ENCODE assay signal across 1 cellular context in the genomic region with DNA sequence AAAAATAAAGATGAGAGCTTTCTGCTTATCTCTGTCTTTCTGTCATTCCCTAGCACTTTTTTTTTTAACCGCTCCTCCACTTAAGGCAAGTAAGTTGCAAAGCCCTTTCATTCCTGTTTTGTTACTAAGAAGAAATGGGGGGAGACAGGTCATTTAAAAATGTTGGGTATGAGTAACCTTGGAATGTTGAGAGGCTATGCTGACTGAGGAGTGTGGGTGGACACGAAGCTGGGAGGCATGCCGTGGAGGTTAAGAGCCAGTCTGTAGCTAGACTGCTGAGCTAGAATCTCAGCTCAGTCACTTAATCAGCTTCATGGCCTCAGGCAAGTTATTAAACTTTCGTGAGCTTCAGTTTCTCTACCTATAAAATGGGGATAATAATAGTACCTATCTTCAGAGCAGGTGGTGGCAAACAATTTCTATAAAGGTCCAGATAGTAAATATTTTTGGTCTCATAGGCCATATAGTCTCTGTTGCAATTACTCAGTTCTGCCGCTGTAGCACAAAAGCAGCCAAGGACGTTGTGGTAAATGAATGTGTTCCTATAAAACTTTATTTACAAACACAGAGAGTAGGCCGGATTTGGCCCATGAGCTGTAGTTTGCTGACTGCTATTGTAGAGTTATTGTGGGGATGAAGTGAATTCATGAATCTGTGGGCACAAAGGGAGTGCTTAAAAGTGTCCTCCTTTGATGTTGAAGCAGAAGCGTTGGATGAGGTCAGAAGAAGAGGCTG.
A peak's percentile ranks its signal among the peaks of the same experiment; 100 is the strongest.
TF ChIP-seq lines count a peak whose summit lies in the region.

No MANE protein-coding gene starts in this region.

TF ChIP-seq in SK-N-SH, 30 proteins besides CTCF, POLR2A, EP300 and RAD21 (continued from another document):
- TF ChIP-seq, protein P1, sequence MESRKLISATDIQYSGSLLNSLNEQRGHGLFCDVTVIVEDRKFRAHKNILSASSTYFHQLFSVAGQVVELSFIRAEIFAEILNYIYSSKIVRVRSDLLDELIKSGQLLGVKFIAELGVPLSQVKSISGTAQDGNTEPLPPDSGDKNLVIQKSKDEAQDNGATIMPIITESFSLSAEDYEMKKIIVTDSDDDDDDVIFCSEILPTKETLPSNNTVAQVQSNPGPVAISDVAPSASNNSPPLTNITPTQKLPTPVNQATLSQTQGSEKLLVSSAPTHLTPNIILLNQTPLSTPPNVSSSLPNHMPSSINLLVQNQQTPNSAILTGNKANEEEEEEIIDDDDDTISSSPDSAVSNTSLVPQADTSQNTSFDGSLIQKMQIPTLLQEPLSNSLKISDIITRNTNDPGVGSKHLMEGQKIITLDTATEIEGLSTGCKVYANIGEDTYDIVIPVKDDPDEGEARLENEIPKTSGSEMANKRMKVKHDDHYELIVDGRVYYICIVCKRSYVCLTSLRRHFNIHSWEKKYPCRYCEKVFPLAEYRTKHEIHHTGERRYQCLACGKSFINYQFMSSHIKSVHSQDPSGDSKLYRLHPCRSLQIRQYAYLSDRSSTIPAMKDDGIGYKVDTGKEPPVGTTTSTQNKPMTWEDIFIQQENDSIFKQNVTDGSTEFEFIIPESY (IDR thresholded peaks at IDR 0.05; ENCODE audit: borderline replicate concordance, low read depth): no peak
- TF ChIP-seq YY1 (IDR thresholded peaks at IDR 0.05; ENCODE audit: low read depth) (no peak), SMC3 (IDR thresholded peaks at IDR 0.05; ENCODE audit: low read depth, low read length) (no peak), RXRA (IDR thresholded peaks at IDR 0.05; ENCODE audit: borderline replicate concordance, low read depth) (no peak; the same call in 1 of the 2 replicates), NFIC (IDR thresholded peaks at IDR 0.05; ENCODE audit: borderline replicate concordance) (no peak; the same call in 1 of the 2 replicates), EZH2phosphoT487 (IDR thresholded peaks at IDR 0.05; ENCODE audit: borderline replicate concordance, low read depth) (no peak), MXI1 (IDR thresholded peaks at IDR 0.05; ENCODE audit: low read depth, low read length) (no peak), NRF1 (IDR thresholded peaks at IDR 0.05; ENCODE audit: low read depth, low read length) (no peak), JUND (IDR thresholded peaks at IDR 0.05) (peak; percentile 75)
- TF ChIP-seq, protein P2, sequence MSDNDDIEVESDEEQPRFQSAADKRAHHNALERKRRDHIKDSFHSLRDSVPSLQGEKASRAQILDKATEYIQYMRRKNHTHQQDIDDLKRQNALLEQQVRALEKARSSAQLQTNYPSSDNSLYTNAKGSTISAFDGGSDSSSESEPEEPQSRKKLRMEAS (IDR thresholded peaks at IDR 0.05; ENCODE audit: low read depth): 0 out of 2 replicates have a peak, but pooled peaks have one; percentile 28
- TF ChIP-seq, protein P3, sequence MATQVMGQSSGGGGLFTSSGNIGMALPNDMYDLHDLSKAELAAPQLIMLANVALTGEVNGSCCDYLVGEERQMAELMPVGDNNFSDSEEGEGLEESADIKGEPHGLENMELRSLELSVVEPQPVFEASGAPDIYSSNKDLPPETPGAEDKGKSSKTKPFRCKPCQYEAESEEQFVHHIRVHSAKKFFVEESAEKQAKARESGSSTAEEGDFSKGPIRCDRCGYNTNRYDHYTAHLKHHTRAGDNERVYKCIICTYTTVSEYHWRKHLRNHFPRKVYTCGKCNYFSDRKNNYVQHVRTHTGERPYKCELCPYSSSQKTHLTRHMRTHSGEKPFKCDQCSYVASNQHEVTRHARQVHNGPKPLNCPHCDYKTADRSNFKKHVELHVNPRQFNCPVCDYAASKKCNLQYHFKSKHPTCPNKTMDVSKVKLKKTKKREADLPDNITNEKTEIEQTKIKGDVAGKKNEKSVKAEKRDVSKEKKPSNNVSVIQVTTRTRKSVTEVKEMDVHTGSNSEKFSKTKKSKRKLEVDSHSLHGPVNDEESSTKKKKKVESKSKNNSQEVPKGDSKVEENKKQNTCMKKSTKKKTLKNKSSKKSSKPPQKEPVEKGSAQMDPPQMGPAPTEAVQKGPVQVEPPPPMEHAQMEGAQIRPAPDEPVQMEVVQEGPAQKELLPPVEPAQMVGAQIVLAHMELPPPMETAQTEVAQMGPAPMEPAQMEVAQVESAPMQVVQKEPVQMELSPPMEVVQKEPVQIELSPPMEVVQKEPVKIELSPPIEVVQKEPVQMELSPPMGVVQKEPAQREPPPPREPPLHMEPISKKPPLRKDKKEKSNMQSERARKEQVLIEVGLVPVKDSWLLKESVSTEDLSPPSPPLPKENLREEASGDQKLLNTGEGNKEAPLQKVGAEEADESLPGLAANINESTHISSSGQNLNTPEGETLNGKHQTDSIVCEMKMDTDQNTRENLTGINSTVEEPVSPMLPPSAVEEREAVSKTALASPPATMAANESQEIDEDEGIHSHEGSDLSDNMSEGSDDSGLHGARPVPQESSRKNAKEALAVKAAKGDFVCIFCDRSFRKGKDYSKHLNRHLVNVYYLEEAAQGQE (IDR thresholded peaks at IDR 0.05; ENCODE audit: low read depth, low read length): no peak
- TF ChIP-seq, protein P4, sequence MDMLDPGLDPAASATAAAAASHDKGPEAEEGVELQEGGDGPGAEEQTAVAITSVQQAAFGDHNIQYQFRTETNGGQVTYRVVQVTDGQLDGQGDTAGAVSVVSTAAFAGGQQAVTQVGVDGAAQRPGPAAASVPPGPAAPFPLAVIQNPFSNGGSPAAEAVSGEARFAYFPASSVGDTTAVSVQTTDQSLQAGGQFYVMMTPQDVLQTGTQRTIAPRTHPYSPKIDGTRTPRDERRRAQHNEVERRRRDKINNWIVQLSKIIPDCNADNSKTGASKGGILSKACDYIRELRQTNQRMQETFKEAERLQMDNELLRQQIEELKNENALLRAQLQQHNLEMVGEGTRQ (IDR thresholded peaks at IDR 0.05; ENCODE audit: borderline replicate concordance, low read depth, low read length): no peak
